1 cellular context compared by ENCODE assay signal in genomic region chr5:172173771-172174170, GRCh38.
TF ChIP-seq lines count a peak whose summit lies in the region.

No MANE protein-coding gene starts in this region.

TF ChIP-seq in HepG2, 621 proteins besides CTCF, POLR2A, EP300 and RAD21 (continued from another document):
- TF ChIP-seq ZBTB25 (CRISPR knock-in tag; IDR thresholded peaks at IDR 0.05) (no peak), ZNF484 (CRISPR knock-in tag; IDR thresholded peaks at IDR 0.05; ENCODE audit: borderline replicate concordance, low read depth) (no peak), EHMT2 (IDR thresholded peaks at IDR 0.05; ENCODE audit: borderline replicate concordance, low read depth, low read length) (no peak), TMF1 (CRISPR knock-in tag; IDR thresholded peaks at IDR 0.05; ENCODE audit: low read depth) (no peak), ZNF292 (CRISPR knock-in tag; IDR thresholded peaks at IDR 0.05; ENCODE audit: borderline replicate concordance, low read depth) (no peak), PHF5A (CRISPR knock-in tag; IDR thresholded peaks at IDR 0.05; ENCODE audit: low read depth, unreplicated experiment) (no peak), TOPORS (CRISPR knock-in tag; IDR thresholded peaks at IDR 0.05) (no peak), ZFP1 (CRISPR knock-in tag; IDR thresholded peaks at IDR 0.05) (no peak), RFXAP (CRISPR knock-in tag; IDR thresholded peaks at IDR 0.05; ENCODE audit: borderline replicate concordance) (no peak), SKIL (CRISPR knock-in tag; IDR thresholded peaks at IDR 0.05; ENCODE audit: borderline replicate concordance) (no peak), E2F1 (CRISPR knock-in tag; IDR thresholded peaks at IDR 0.05) (no peak), SKI (IDR thresholded peaks at IDR 0.05; ENCODE audit: partially characterized antibody) (no peak), MTF2 (CRISPR knock-in tag; IDR thresholded peaks at IDR 0.05; ENCODE audit: borderline replicate concordance) (no peak), ZNF768 (CRISPR knock-in tag; IDR thresholded peaks at IDR 0.05) (peak; percentile 97), ZXDC (CRISPR knock-in tag; IDR thresholded peaks at IDR 0.05) (no peak), ZNF850 (CRISPR knock-in tag; conservative IDR thresholded peaks at IDR 0.05) (no peak), ZIK1 (CRISPR knock-in tag; IDR thresholded peaks at IDR 0.05; ENCODE audit: borderline replicate concordance, low read depth) (0 out of 2 replicates have a peak, but pooled peaks have one; percentile 1), ZMYM3 (CRISPR knock-in tag; IDR thresholded peaks at IDR 0.05) (0 out of 2 replicates have a peak, but pooled peaks have one; percentile 57), TCF12 (IDR thresholded peaks at IDR 0.05) (no peak), TCF12 (CRISPR knock-in tag; IDR thresholded peaks at IDR 0.05) (no peak), NFATC3 (CRISPR knock-in tag; IDR thresholded peaks at IDR 0.05) (no peak), ZFAT (CRISPR knock-in tag; conservative IDR thresholded peaks at IDR 0.05) (no peak), U2AF2 (IDR thresholded peaks at IDR 0.05; ENCODE audit: low read depth, low read length) (no peak), ZNF615 (CRISPR knock-in tag; IDR thresholded peaks at IDR 0.05; ENCODE audit: borderline replicate concordance) (no peak), MNT (IDR thresholded peaks at IDR 0.05) (no peak), HES4 (CRISPR knock-in tag; IDR thresholded peaks at IDR 0.05; ENCODE audit: borderline replicate concordance) (no peak), CHD4 (IDR thresholded peaks at IDR 0.05; ENCODE audit: borderline replicate concordance, low read length) (no peak), ZKSCAN8 (CRISPR knock-in tag; IDR thresholded peaks at IDR 0.05; ENCODE audit: borderline replicate concordance) (no peak), ZNF572 (CRISPR knock-in tag; IDR thresholded peaks at IDR 0.05) (no peak), THAP8 (CRISPR knock-in tag; IDR thresholded peaks at IDR 0.05; ENCODE audit: borderline replicate concordance) (no peak), ZNF513 (CRISPR knock-in tag; conservative IDR thresholded peaks at IDR 0.05) (no peak), ELF4 (CRISPR knock-in tag; IDR thresholded peaks at IDR 0.05; ENCODE audit: borderline replicate concordance) (no peak), AGO2 (optimal IDR thresholded peaks at IDR 0.05; ENCODE audit: low read depth, low read length) (no peak), ZSCAN25 (CRISPR knock-in tag; IDR thresholded peaks at IDR 0.05) (peak; percentile 20; the same call in 1 of the 2 replicates), MAZ (IDR thresholded peaks at IDR 0.05; ENCODE audit: borderline replicate concordance, low read depth, low read length) (no peak), MAZ (CRISPR knock-in tag; IDR thresholded peaks at IDR 0.05; ENCODE audit: low read depth) (no peak), HDAC6 (IDR thresholded peaks at IDR 0.05; ENCODE audit: low read depth, low read length) (no peak), ZNF30 (CRISPR knock-in tag; IDR thresholded peaks at IDR 0.05) (no peak), MED8 (CRISPR knock-in tag; IDR thresholded peaks at IDR 0.05; ENCODE audit: insufficient replicate concordance) (no peak)
